Comparison of ENCODE assay signal across 20 cellular contexts in genomic region chr7:1847260-1848001, GRCh38.
DNase-seq lines count a peak whose midpoint lies in the region; ATAC-seq and TF ChIP-seq lines count a peak whose summit lies in the region.
"Had no signal": no experiment of that assay in that cellular context is flagged by ENCODE, and none has a peak within 500 bp of the region (broad histone marks: within the 10 kb centered on the region; RNA-seq: fewer than 3 reads in every experiment).

No MANE protein-coding gene starts in this region.

- H3K4me3 Mint-ChIP-seq in activated naive CD4-positive, alpha-beta T cell treated with anti-CD3 and anti-CD28 coated beads, Interleukin-2, amount 10 ng/mL, durations not matched to agents 7 days and 5 days = no peak overlapping the region
- no peak overlapping the region for H3K4me3 Mint-ChIP-seq in effector memory CD8-positive, alpha-beta T cell
- H3K4me3 Mint-ChIP-seq: activated CD4-positive, alpha-beta memory T cell treated with anti-CD3 and anti-CD28 coated beads, Interleukin-2, amount 10 ng/mL, durations not matched to agents 7 days and 5 days; activated naive CD8-positive, alpha-beta T cell; activated T-cell treated with anti-CD3 and anti-CD28 coated beads, Interleukin-2, amount 50 U/mL, for 4 hours; dendritic cell treated with granulocyte-macrophage colony-stimulating factor and Interleukin-4, amounts not matched to agents 40 ng/mL and 50 ng/mL, for 4 days; stimulated activated naive CD8-positive, alpha-beta T cell treated with anti-CD3 and anti-CD28 coated beads, Interleukin-15, amount 100 ng/mL, for 72 hours; type B pancreatic cell had no signal

- H3K4me1 Mint-ChIP-seq in activated naive CD4-positive, alpha-beta T cell treated with anti-CD3 and anti-CD28 coated beads, Interleukin-2, amount 10 ng/mL, durations not matched to agents 7 days and 5 days = no peaks in the 10 kb centered on the region
- peaks cover 7 to 19% of the 10 kb centered on the region in 2 donors for H3K4me1 Mint-ChIP-seq in effector memory CD8-positive, alpha-beta T cell (ENCODE audit: low read depth in 2 of 2)
- H3K4me1 Mint-ChIP-seq: activated CD4-positive, alpha-beta memory T cell treated with anti-CD3 and anti-CD28 coated beads, Interleukin-2, amount 10 ng/mL, durations not matched to agents 7 days and 5 days; stimulated activated naive CD8-positive, alpha-beta T cell treated with anti-CD3 and anti-CD28 coated beads, Interleukin-15, amount 100 ng/mL, for 72 hours had no signal

- ATAC-seq in effector memory CD8-positive, alpha-beta T cell (replicated peaks) = no peak
- ATAC-seq in upper lobe of right lung (no peak), HG03469 (IDR thresholded peaks at IDR 0.05; ENCODE audit: unreplicated experiment) (no peak)
- ATAC-seq: activated T-cell treated with anti-CD3 and anti-CD28 coated beads, Interleukin-2, amount 50 U/mL, for 4 hours; stimulated activated naive CD8-positive, alpha-beta T cell treated with anti-CD3 and anti-CD28 coated beads, Interleukin-15, amount 100 ng/mL, for 72 hours had no signal

- peaks cover 9% of the 10 kb centered on the region for H3K36me3 Mint-ChIP-seq in activated naive CD4-positive, alpha-beta T cell treated with anti-CD3 and anti-CD28 coated beads, Interleukin-2, amount 10 ng/mL, durations not matched to agents 7 days and 5 days
- peaks cover 19% of the 10 kb centered on the region for H3K36me3 Mint-ChIP-seq in effector memory CD8-positive, alpha-beta T cell (ENCODE audit: insufficient read depth)
- H3K36me3 Mint-ChIP-seq: activated naive CD8-positive, alpha-beta T cell; type B pancreatic cell had no signal

- no peaks in the 10 kb centered on the region for H3K9me3 Mint-ChIP-seq in activated naive CD4-positive, alpha-beta T cell treated with anti-CD3 and anti-CD28 coated beads, Interleukin-2, amount 10 ng/mL, durations not matched to agents 7 days and 5 days
- H3K9me3 Mint-ChIP-seq in effector memory CD8-positive, alpha-beta T cell = no peaks in the 10 kb centered on the region
- H3K9me3 Mint-ChIP-seq: activated CD4-positive, alpha-beta memory T cell treated with anti-CD3 and anti-CD28 coated beads, Interleukin-2, amount 10 ng/mL, durations not matched to agents 7 days and 5 days; activated T-cell treated with anti-CD3 and anti-CD28 coated beads, Interleukin-2, amount 50 U/mL, for 4 hours; dendritic cell treated with granulocyte-macrophage colony-stimulating factor and Interleukin-4, amounts not matched to agents 40 ng/mL and 50 ng/mL, for 4 days; stimulated activated naive CD8-positive, alpha-beta T cell treated with anti-CD3 and anti-CD28 coated beads, Interleukin-15, amount 100 ng/mL, for 72 hours; type B pancreatic cell had no signal

- H3K36me3 ChIP-seq in mesendoderm (ENCODE audit: control insufficient read depth, insufficient read depth, low read length) (no peaks in the 10 kb centered on the region), upper lobe of right lung (no peaks in the 10 kb centered on the region)
- H3K36me3 ChIP-seq: breast epithelium had no signal

- no peaks in the 10 kb centered on the region for H3K27me3 Mint-ChIP-seq in activated naive CD4-positive, alpha-beta T cell treated with anti-CD3 and anti-CD28 coated beads, Interleukin-2, amount 10 ng/mL, durations not matched to agents 7 days and 5 days
- H3K27me3 Mint-ChIP-seq in effector memory CD8-positive, alpha-beta T cell = no peaks in the 10 kb centered on the region
- H3K27me3 Mint-ChIP-seq: activated CD4-positive, alpha-beta memory T cell treated with anti-CD3 and anti-CD28 coated beads, Interleukin-2, amount 10 ng/mL, durations not matched to agents 7 days and 5 days; activated naive CD8-positive, alpha-beta T cell; dendritic cell treated with granulocyte-macrophage colony-stimulating factor and Interleukin-4, amounts not matched to agents 40 ng/mL and 50 ng/mL, for 4 days; stimulated activated naive CD8-positive, alpha-beta T cell treated with anti-CD3 and anti-CD28 coated beads, Interleukin-15, amount 100 ng/mL, for 72 hours; type B pancreatic cell had no signal

- H3K23ac ChIP-seq in mesendoderm (ENCODE audit: low read length) = no peak overlapping the region

- no peak overlapping the region for H4K8ac ChIP-seq in mesendoderm (ENCODE audit: low read depth, low read length)

- H3K79me1 ChIP-seq in mesendoderm (ENCODE audit: low read length) = peaks cover 1% of the 10 kb centered on the region

- H3K27me3 ChIP-seq in mesendoderm (ENCODE audit: insufficient read depth, low read length, poor library complexity) = no peaks in the 10 kb centered on the region
- H3K27me3 ChIP-seq in upper lobe of right lung = no peaks in the 10 kb centered on the region
- H3K27me3 ChIP-seq: breast epithelium had no signal

- no peak overlapping the region for H3K18ac ChIP-seq in mesendoderm (ENCODE audit: low read length)

- H3K4ac ChIP-seq in mesendoderm (ENCODE audit: low read depth, low read length) = no peak overlapping the region

- H3K79me2 ChIP-seq in mesendoderm (ENCODE audit: control insufficient read depth, insufficient read depth, low read length) = no peaks in the 10 kb centered on the region

- peak; percentile 9 for DNase-seq in activated naive CD4-positive, alpha-beta T cell treated with anti-CD3 and anti-CD28 coated beads, Interleukin-2, amount 50 U/mL, for 16 hours
- DNase-seq in activated naive CD4-positive, alpha-beta T cell treated with anti-CD3 and anti-CD28 coated beads, Interleukin-2, amount 10 ng/mL, durations not matched to agents 7 days and 5 days = no peak
- no peak for DNase-seq in effector memory CD8-positive, alpha-beta T cell
- DNase-seq in mesendoderm (no peak), upper lobe of right lung (peak; percentile 61), amygdala (lab: John Stamatoyannopoulos, UW) (no peak), NK-92 (lab: John Stamatoyannopoulos, UW; ENCODE audit: unreplicated experiment) (no peak)
- DNase-seq: activated CD4-positive, alpha-beta memory T cell treated with anti-CD3 and anti-CD28 coated beads, Interleukin-2, amount 10 ng/mL, durations not matched to agents 7 days and 5 days; activated T-cell treated with anti-CD3 and anti-CD28 coated beads, Interleukin-2, amount 50 U/mL, for 4 hours; NCI-H1417; NCI-H526; nucleus accumbens; stimulated activated CD4-positive, alpha-beta T cell treated with anti-CD3 and anti-CD28 coated beads, Interleukin-1b, Interleukin-23, amount 100 ng/mL, for 48 hours; stimulated activated naive CD8-positive, alpha-beta T cell treated with anti-CD3 and anti-CD28 coated beads, Interleukin-15, amount 100 ng/mL, for 72 hours had no signal

- no peak overlapping the region for H3K4me2 ChIP-seq in mesendoderm (ENCODE audit: low read length)

- no peak overlapping the region for H2AK5ac ChIP-seq in mesendoderm (ENCODE audit: low read length)

- no peak overlapping the region for H4K5ac ChIP-seq in mesendoderm (ENCODE audit: low read length)

- peak overlapping the region; percentile 15 for H3K27ac ChIP-seq in mesendoderm (ENCODE audit: low read depth, low read length)
- H3K27ac ChIP-seq in upper lobe of right lung = no peak overlapping the region
- H3K27ac ChIP-seq: BLaER1, breast epithelium had no signal

- CTCF ChIA-PET in activated naive CD4-positive, alpha-beta T cell treated with anti-CD3 and anti-CD28 coated beads, Interleukin-2, amount 10 ng/mL, durations not matched to agents 7 days and 5 days (lab: Charles Lee) = no interaction called here

- no peak for TF ChIP-seq CTCF in upper lobe of right lung (IDR thresholded peaks at IDR 0.05)

- intact Hi-C loops in upper lobe of right lung (cut with DNase I) = no loop called here

- H3K9me3 ChIP-seq in upper lobe of right lung = no peaks in the 10 kb centered on the region
- H3K9me3 ChIP-seq: BLaER1, breast epithelium had no signal

- H3K27ac Mint-ChIP-seq in activated naive CD4-positive, alpha-beta T cell treated with anti-CD3 and anti-CD28 coated beads, Interleukin-2, amount 10 ng/mL, durations not matched to agents 7 days and 5 days = no peak overlapping the region
- H3K27ac Mint-ChIP-seq in effector memory CD8-positive, alpha-beta T cell = peak overlapping the region; percentile 13 to 49
- H3K27ac Mint-ChIP-seq: activated CD4-positive, alpha-beta memory T cell treated with anti-CD3 and anti-CD28 coated beads, Interleukin-2, amount 10 ng/mL, durations not matched to agents 7 days and 5 days; activated naive CD8-positive, alpha-beta T cell; dendritic cell treated with granulocyte-macrophage colony-stimulating factor and Interleukin-4, amounts not matched to agents 40 ng/mL and 50 ng/mL, for 4 days; type B pancreatic cell had no signal

- H3K56ac ChIP-seq in mesendoderm (ENCODE audit: low read length) = peak overlapping the region; percentile 22

- H2BK120ac ChIP-seq in mesendoderm (ENCODE audit: low read depth, low read length) = no peak overlapping the region

- peak overlapping the region; percentile 43 for H2BK5ac ChIP-seq in mesendoderm (ENCODE audit: low read length)

- WGBS in mesendoderm (ENCODE audit: extremely low coverage, insufficient coverage, low lambda C conversion rate) = no CpG with 5 or more reads among the region's 30 CpGs

- peaks cover 4% of the 10 kb centered on the region for H3K4me1 ChIP-seq in mesendoderm (ENCODE audit: control insufficient read depth, low read depth, low read length)
- no peaks in the 10 kb centered on the region for H3K4me1 ChIP-seq in upper lobe of right lung
- H3K4me1 ChIP-seq: breast epithelium had no signal

- H3K9ac ChIP-seq in mesendoderm (ENCODE audit: low read length) = no peak overlapping the region
- H3K9ac ChIP-seq: BLaER1 had no signal

- H2BK15ac ChIP-seq in mesendoderm (replicated peaks; ENCODE audit: low read depth) = no peak overlapping the region

- H3K4me3 ChIP-seq in mesendoderm (ENCODE audit: low read length) = no peak overlapping the region
- no peak overlapping the region for H3K4me3 ChIP-seq in upper lobe of right lung
- H3K4me3 ChIP-seq: BLaER1, breast epithelium had no signal

Comparison
In these comparisons a context has a peak if more than half of its experiments do, and no peak if none do; other contexts are left out.
1. DNase-seq: peak in activated naive CD4-positive, alpha-beta T cell treated with anti-CD3 and anti-CD28 coated beads, Interleukin-2, amount 50 U/mL, for 16 hours (single experiment) and upper lobe of right lung (single experiment); none in activated naive CD4-positive, alpha-beta T cell treated with anti-CD3 and anti-CD28 coated beads, Interleukin-2, amount 10 ng/mL, durations not matched to agents 7 days and 5 days (single experiment), effector memory CD8-positive, alpha-beta T cell (0 of 3), mesendoderm (single experiment), amygdala (0 of 56) and NK-92 (single experiment).